In genomic region chr1:216997831-216998230, GRCh38 we compare ENCODE assay signal across 34 cellular contexts.
"Had no signal": no experiment of that assay in that cellular context is flagged by ENCODE, and none has a peak within 500 bp of the region (broad histone marks: within the 10 kb centered on the region; RNA-seq: fewer than 3 reads in every experiment).

No MANE protein-coding gene starts in this region.

- H3K4me1 ChIP-seq: ascending aorta had no signal

- H3K9me3 Mint-ChIP-seq: activated CD4-positive, alpha-beta memory T cell treated with anti-CD3 and anti-CD28 coated beads for 36 hours; activated naive CD4-positive, alpha-beta T cell treated with anti-CD3 and anti-CD28 coated beads, Interleukin-2, amount 10 ng/mL, durations not matched to agents 7 days and 5 days; activated naive CD8-positive, alpha-beta T cell treated with anti-CD3 and anti-CD28 coated beads, Interleukin-2, amount 10 ng/mL, durations not matched to agents 7 days and 5 days; activated T-helper 2 cell treated with anti-CD3 and anti-CD28 coated beads, Interferon-gamma antibody, Interleukin-2, Interleukin-4, amounts not matched to agents 10 μg/mL and 5 μg/mL and 100 μg/mL, durations not matched to agents 14 hours and 24 hours and 36 hours; brain; T-helper 2 cell treated with Interferon-gamma antibody and Interleukin-4, amounts not matched to agents 5 μg/mL and 100 μg/mL, for 36 hours had no signal

- H3K27ac Mint-ChIP-seq: activated B cell treated with CpG ODN at 0.5 μM for 24 hours; activated CD4-positive, alpha-beta memory T cell treated with anti-CD3 and anti-CD28 coated beads for 36 hours; activated CD4-positive, alpha-beta T cell treated with anti-CD3 and anti-CD28 coated beads, Interleukin-2, amount 10 ng/mL, durations not matched to agents 24 days and 14 days; activated CD8-positive, alpha-beta T cell treated with anti-CD3 and anti-CD28 coated beads for 36 hours; activated naive CD4-positive, alpha-beta T cell treated with anti-CD3 and anti-CD28 coated beads, Interleukin-2, amount 10 ng/mL, durations not matched to agents 7 days and 5 days; activated naive CD4-positive, alpha-beta T cell treated with anti-CD3 and anti-CD28 coated beads, Interleukin-2, amount 50 U/mL, for 24 hours; activated naive CD8-positive, alpha-beta T cell; activated naive CD8-positive, alpha-beta T cell treated with anti-CD3 and anti-CD28 coated beads, Interleukin-2, amount 10 ng/mL, durations not matched to agents 7 days and 5 days; activated naive CD8-positive, alpha-beta T cell treated with anti-CD3 and anti-CD28 coated beads, Interleukin-2, amount 50 U/mL, for 24 hours; activated T-cell treated with anti-CD3 and anti-CD28 coated beads, Interleukin-2, amount 50 U/mL, for 72 hours; activated T-helper 2 cell treated with anti-CD3 and anti-CD28 coated beads, Interferon-gamma antibody, Interleukin-2, Interleukin-4, amounts not matched to agents 10 μg/mL and 5 μg/mL and 100 μg/mL, durations not matched to agents 14 hours and 24 hours and 36 hours; T-helper 1 cell treated with Interleukin-12 subunit alpha and Interleukin-12 subunit beta and Interleukin-4 antibody, amounts not matched to agents 30 μg/mL and 1 μg/mL, for 36 hours; T-helper 2 cell treated with Interferon-gamma antibody and Interleukin-4, amounts not matched to agents 5 μg/mL and 100 μg/mL, for 36 hours had no signal

- H3K4me1 Mint-ChIP-seq: activated B cell treated with CpG ODN at 0.5 μM for 24 hours; activated CD4-positive, alpha-beta T cell treated with anti-CD3 and anti-CD28 coated beads, Interleukin-2, amount 10 ng/mL, durations not matched to agents 24 days and 14 days; activated naive CD4-positive, alpha-beta T cell treated with anti-CD3 and anti-CD28 coated beads, Interleukin-2, amount 10 ng/mL, durations not matched to agents 7 days and 5 days; activated naive CD4-positive, alpha-beta T cell treated with anti-CD3 and anti-CD28 coated beads, Interleukin-2, amount 50 U/mL, for 24 hours; activated naive CD8-positive, alpha-beta T cell treated with anti-CD3 and anti-CD28 coated beads, Interleukin-2, amount 10 ng/mL, durations not matched to agents 7 days and 5 days; activated naive CD8-positive, alpha-beta T cell treated with anti-CD3 and anti-CD28 coated beads, Interleukin-2, amount 50 U/mL, for 24 hours; central memory CD8-positive, alpha-beta T cell had no signal

- H3K4me3 ChIP-seq: ascending aorta had no signal

- H3K27me3 Mint-ChIP-seq: activated B cell treated with CpG ODN at 0.5 μM for 24 hours; activated CD4-positive, alpha-beta memory T cell treated with anti-CD3 and anti-CD28 coated beads for 36 hours; activated CD4-positive, alpha-beta T cell treated with anti-CD3 and anti-CD28 coated beads, Interleukin-2, amount 10 ng/mL, durations not matched to agents 24 days and 14 days; activated CD8-positive, alpha-beta T cell treated with anti-CD3 and anti-CD28 coated beads for 36 hours; activated naive CD4-positive, alpha-beta T cell treated with anti-CD3 and anti-CD28 coated beads, Interleukin-2, amount 10 ng/mL, durations not matched to agents 7 days and 5 days; activated naive CD4-positive, alpha-beta T cell treated with anti-CD3 and anti-CD28 coated beads, Interleukin-2, amount 50 U/mL, for 24 hours; activated naive CD8-positive, alpha-beta T cell; activated naive CD8-positive, alpha-beta T cell treated with anti-CD3 and anti-CD28 coated beads, Interleukin-2, amount 10 ng/mL, durations not matched to agents 7 days and 5 days; activated naive CD8-positive, alpha-beta T cell treated with anti-CD3 and anti-CD28 coated beads, Interleukin-2, amount 50 U/mL, for 24 hours; central memory CD8-positive, alpha-beta T cell had no signal

- H3K36me3 ChIP-seq: ascending aorta had no signal

- H3K27ac ChIP-seq: ascending aorta, VCaP had no signal

- DNase-seq: activated B cell treated with CpG ODN at 0.5 μM for 24 hours; activated CD4-positive, alpha-beta memory T cell treated with anti-CD3 and anti-CD28 coated beads for 36 hours; activated CD4-positive, alpha-beta T cell treated with anti-CD3 and anti-CD28 coated beads for 4 hours; activated CD4-positive, alpha-beta T cell treated with anti-CD3 and anti-CD28 coated beads, Interleukin-2, amount 10 ng/mL, durations not matched to agents 24 days and 14 days; activated CD4-positive, alpha-beta T cell treated with anti-CD3 and anti-CD28 coated beads, Interleukin-2, amount 50 U/mL, for 1 hour; activated CD4-positive, alpha-beta T cell treated with anti-CD3 and anti-CD28 coated beads, Interleukin-2, amount 50 U/mL, for 4 hours; activated CD4-positive, CD25-positive, alpha-beta regulatory T cell treated with anti-CD3 and anti-CD28 coated beads, Interleukin-2, amount 50 U/mL, for 72 hours; activated CD8-positive, alpha-beta memory T cell treated with anti-CD3 and anti-CD28 coated beads, Interleukin-2, amount 50 U/mL, for 4 hours; activated CD8-positive, alpha-beta T cell treated with anti-CD3 and anti-CD28 coated beads for 36 hours; activated effector memory CD4-positive, alpha-beta T cell treated with Interleukin-2 at 50 U/mL for 16 hours; activated gamma-delta T cell; activated naive CD4-positive, alpha-beta T cell treated with anti-CD3 and anti-CD28 coated beads, Interleukin-2, amount 10 ng/mL, durations not matched to agents 7 days and 5 days; activated naive CD4-positive, alpha-beta T cell treated with Interleukin-2 at 50 U/mL for 16 hours; activated naive CD8-positive, alpha-beta T cell treated with anti-CD3 and anti-CD28 coated beads, Interleukin-2, amount 10 ng/mL, durations not matched to agents 7 days and 5 days; activated naive CD8-positive, alpha-beta T cell treated with anti-CD3 and anti-CD28 coated beads, Interleukin-2, amount 50 U/mL, for 24 hours; activated T-cell treated with anti-CD3 and anti-CD28 coated beads for 4 hours; activated T-cell treated with anti-CD3 and anti-CD28 coated beads, Interleukin-2, amount 50 U/mL, for 1 hour; activated T-cell treated with anti-CD3 and anti-CD28 coated beads, Interleukin-2, amount 50 U/mL, for 4 hours; activated T-cell treated with anti-CD3 and anti-CD28 coated beads, Interleukin-2, amount 50 U/mL, for 72 hours; amygdala; anterior cingulate cortex; caudate nucleus; cerebellar nuclear complex; T-helper 2 cell; T-helper 9 cell had no signal

- H3K9me3 ChIP-seq: ascending aorta had no signal

- ATAC-seq: activated CD8-positive, alpha-beta T cell treated with anti-CD3 and anti-CD28 coated beads for 36 hours; activated naive CD8-positive, alpha-beta T cell treated with anti-CD3 and anti-CD28 coated beads, Interleukin-2, amount 50 U/mL, for 24 hours; activated T-cell treated with anti-CD3 and anti-CD28 coated beads, Interleukin-2, amount 50 U/mL, for 4 hours; activated T-cell treated with anti-CD3 and anti-CD28 coated beads, Interleukin-2, amount 50 U/mL, for 72 hours had no signal

- H3K4me3 Mint-ChIP-seq: activated B cell treated with CpG ODN at 0.5 μM for 24 hours; activated CD4-positive, alpha-beta memory T cell treated with anti-CD3 and anti-CD28 coated beads for 36 hours; activated CD4-positive, alpha-beta T cell treated with anti-CD3 and anti-CD28 coated beads, Interleukin-2, amount 10 ng/mL, durations not matched to agents 24 days and 14 days; activated CD8-positive, alpha-beta T cell treated with anti-CD3 and anti-CD28 coated beads for 36 hours; activated naive CD4-positive, alpha-beta T cell treated with anti-CD3 and anti-CD28 coated beads, Interleukin-2, amount 10 ng/mL, durations not matched to agents 7 days and 5 days; activated naive CD4-positive, alpha-beta T cell treated with anti-CD3 and anti-CD28 coated beads, Interleukin-2, amount 50 U/mL, for 24 hours; activated naive CD8-positive, alpha-beta T cell; activated naive CD8-positive, alpha-beta T cell treated with anti-CD3 and anti-CD28 coated beads, Interleukin-2, amount 10 ng/mL, durations not matched to agents 7 days and 5 days; activated naive CD8-positive, alpha-beta T cell treated with anti-CD3 and anti-CD28 coated beads, Interleukin-2, amount 50 U/mL, for 24 hours; activated T-cell treated with anti-CD3 and anti-CD28 coated beads, Interleukin-2, amount 50 U/mL, for 4 hours; activated T-cell treated with anti-CD3 and anti-CD28 coated beads, Interleukin-2, amount 50 U/mL, for 72 hours; brain; central memory CD8-positive, alpha-beta T cell; T-helper 1 cell treated with Interleukin-12 subunit alpha and Interleukin-12 subunit beta and Interleukin-4 antibody, amounts not matched to agents 30 μg/mL and 1 μg/mL, for 36 hours; T-helper 2 cell treated with Interferon-gamma antibody and Interleukin-4, amounts not matched to agents 5 μg/mL and 100 μg/mL, for 36 hours had no signal

- H3K36me3 Mint-ChIP-seq: activated CD4-positive, alpha-beta memory T cell treated with anti-CD3 and anti-CD28 coated beads for 36 hours; activated naive CD4-positive, alpha-beta T cell treated with anti-CD3 and anti-CD28 coated beads, Interleukin-2, amount 10 ng/mL, durations not matched to agents 7 days and 5 days; activated naive CD4-positive, alpha-beta T cell treated with anti-CD3 and anti-CD28 coated beads, Interleukin-2, amount 50 U/mL, for 24 hours; activated naive CD8-positive, alpha-beta T cell; activated naive CD8-positive, alpha-beta T cell treated with anti-CD3 and anti-CD28 coated beads, Interleukin-2, amount 10 ng/mL, durations not matched to agents 7 days and 5 days; brain had no signal

- H3K27me3 ChIP-seq: ascending aorta had no signal
